In genomic region chr6:56868687-56869086, GRCh38 we compare ENCODE assay signal across 11 cellular contexts.
DNase-seq lines count a peak whose midpoint lies in the region; ATAC-seq and TF ChIP-seq lines count a peak whose summit lies in the region.
"Had no signal": no experiment of that assay in that cellular context is flagged by ENCODE, and none has a peak within 500 bp of the region (broad histone marks: within the 10 kb centered on the region; RNA-seq: fewer than 3 reads in every experiment).

No MANE protein-coding gene starts in this region.

- H3K18ac ChIP-seq in mesendoderm (ENCODE audit: low read length): no peak overlapping the region

- no peak overlapping the region for H2BK5ac ChIP-seq in mesendoderm (ENCODE audit: low read length)

- H3K79me1 ChIP-seq in mesendoderm (ENCODE audit: low read length): no peaks in the 10 kb centered on the region

- no peaks in the 10 kb centered on the region for H3K4me1 ChIP-seq in mesendoderm (ENCODE audit: control insufficient read depth, low read depth, low read length)

- no peak overlapping the region for H3K56ac ChIP-seq in mesendoderm (ENCODE audit: low read length)

- no peak overlapping the region for H3K9ac ChIP-seq in mesendoderm (ENCODE audit: low read length)

- H3K27me3 ChIP-seq in brain microvascular endothelial cell (replicated peaks) (no peaks in the 10 kb centered on the region), mesendoderm (ENCODE audit: insufficient read depth, low read length, poor library complexity) (no peaks in the 10 kb centered on the region)

- ATAC-seq in GM18520 (IDR thresholded peaks at IDR 0.05; ENCODE audit: unreplicated experiment): no peak
- ATAC-seq in activated naive CD4-positive, alpha-beta T cell treated with anti-CD3 and anti-CD28 coated beads, Interleukin-2, amount 50 U/mL, for 72 hours: no peak

- no peak overlapping the region for H4K5ac ChIP-seq in mesendoderm (ENCODE audit: low read length)

- in situ Hi-C loops in brain microvascular endothelial cell (cut with HindIII; ENCODE audit: low pct_ligation_motif_present, low sequenced_read_pairs): no loop called here

- no peak for TF ChIP-seq CTCF in brain microvascular endothelial cell (IDR thresholded peaks at IDR 0.05; ENCODE audit: low read depth, low read length, missing control alignments)

- H3K79me2 ChIP-seq in mesendoderm (ENCODE audit: control insufficient read depth, insufficient read depth, low read length): no peaks in the 10 kb centered on the region

- H3K27ac Mint-ChIP-seq in activated naive CD4-positive, alpha-beta T cell treated with anti-CD3 and anti-CD28 coated beads, Interleukin-2, amount 50 U/mL, for 72 hours: no peak overlapping the region

- H4K8ac ChIP-seq in mesendoderm (ENCODE audit: low read depth, low read length): no peak overlapping the region

- no peak overlapping the region for H3K4ac ChIP-seq in mesendoderm (ENCODE audit: low read depth, low read length)

- H3K9me3 Mint-ChIP-seq in activated naive CD4-positive, alpha-beta T cell treated with anti-CD3 and anti-CD28 coated beads, Interleukin-2, amount 50 U/mL, for 72 hours: no peaks in the 10 kb centered on the region

- H2BK15ac ChIP-seq in mesendoderm (replicated peaks; ENCODE audit: low read depth): no peak overlapping the region

- no peak overlapping the region for H3K23ac ChIP-seq in mesendoderm (ENCODE audit: low read length)

- H3K36me3 Mint-ChIP-seq in activated naive CD4-positive, alpha-beta T cell treated with anti-CD3 and anti-CD28 coated beads, Interleukin-2, amount 50 U/mL, for 72 hours: no peaks in the 10 kb centered on the region

- H3K36me3 ChIP-seq in brain microvascular endothelial cell (replicated peaks): no peaks in the 10 kb centered on the region
- no peaks in the 10 kb centered on the region for H3K36me3 ChIP-seq in mesendoderm (ENCODE audit: control insufficient read depth, insufficient read depth, low read length)

- H2AK5ac ChIP-seq in mesendoderm (ENCODE audit: low read length): no peak overlapping the region

- H3K4me3 ChIP-seq in brain microvascular endothelial cell (ENCODE audit: low read depth, low read length) (no peak overlapping the region), mesendoderm (ENCODE audit: low read length) (no peak overlapping the region)

- no CpG with 5 or more reads among the region's 1 CpG for WGBS in mesendoderm (ENCODE audit: extremely low coverage, insufficient coverage, low lambda C conversion rate)

- DNase-seq in GM04503 (ENCODE audit: low read depth) (peak; percentile 71), M059J (ENCODE audit: low read depth) (peak; percentile 88), brain microvascular endothelial cell (peak; percentile 33), mesendoderm (peak; percentile 27), NCI-H1105 treated with DMSO at 0.1 percent for 48 hours (lab: John Stamatoyannopoulos, UW) (no peak), SW480 (ENCODE audit: low spot score) (no peak)
- DNase-seq in activated naive CD4-positive, alpha-beta T cell treated with anti-CD3 and anti-CD28 coated beads, Interleukin-2, amount 50 U/mL, for 72 hours (ENCODE audit: low spot score in 2 of 2): no peak
- DNase-seq: anterior cingulate cortex; occipital lobe; stimulated activated CD4-positive, alpha-beta T cell treated with anti-CD3 and anti-CD28 coated beads, Interleukin-4, amount 100 ng/mL, for 24 hours had no signal

- H2BK120ac ChIP-seq in mesendoderm (ENCODE audit: low read depth, low read length): no peak overlapping the region

- H3K4me2 ChIP-seq in mesendoderm (ENCODE audit: low read length): no peak overlapping the region

- H3K27ac ChIP-seq in brain microvascular endothelial cell: peak overlapping the region; percentile 80
- no peak overlapping the region for H3K27ac ChIP-seq in mesendoderm (ENCODE audit: low read depth, low read length)

Comparison
In these comparisons a context has a peak if more than half of its experiments do, and no peak if none do; other contexts are left out.
1. DNase-seq: peak in GM04503 (single experiment), M059J (single experiment), brain microvascular endothelial cell (single experiment) and mesendoderm (single experiment); none in activated naive CD4-positive, alpha-beta T cell treated with anti-CD3 and anti-CD28 coated beads, Interleukin-2, amount 50 U/mL, for 72 hours (0 of 2), NCI-H1105 treated with DMSO at 0.1 percent for 48 hours (single experiment) and SW480 (single experiment).